In genomic region chr13:82593239-82593638, GRCh38 we compare ENCODE assay signal across 7 cellular contexts.
"Had no signal": no experiment of that assay in that cellular context is flagged by ENCODE, and none has a peak within 500 bp of the region (broad histone marks: within the 10 kb centered on the region; RNA-seq: fewer than 3 reads in every experiment).

No MANE protein-coding gene starts in this region.

- DNase-seq: GDM1, GF-D8 had no signal

- ATAC-seq: GM12878 had no signal

- H3K4me3 ChIP-seq: GM12878 had no signal

- FAIRE-seq: G401.6, GM12878, GM12892, GM18507, GM19239 had no signal
